Comparison of ENCODE assay signal across 8 cellular contexts in genomic region chr1:202599669-202600431, GRCh38.
DNase-seq lines count a peak whose midpoint lies in the region; ATAC-seq and TF ChIP-seq lines count a peak whose summit lies in the region.

No MANE protein-coding gene starts in this region.

- H3K4me1 Mint-ChIP-seq in activated CD4-positive, alpha-beta T cell treated with anti-CD3 and anti-CD28 coated beads for 36 hours: no peaks in the 10 kb centered on the region
- no peaks in the 10 kb centered on the region for H3K4me1 Mint-ChIP-seq in immature natural killer cell

- H3K27ac ChIP-seq in SJSA1 (no peak overlapping the region), thoracic aorta (peak overlapping the region; percentile 26 to 53)

- no peak overlapping the region for H3K27ac Mint-ChIP-seq in activated CD4-positive, alpha-beta T cell treated with anti-CD3 and anti-CD28 coated beads for 36 hours
- H3K27ac Mint-ChIP-seq in immature natural killer cell: no peak overlapping the region

- H3K4me1 ChIP-seq in SJSA1 (replicated peaks) (peaks cover 15% of the 10 kb centered on the region), thoracic aorta (ENCODE audit: control insufficient read depth in 1 of 2, low read depth in 2 of 2) (peaks cover 0 to 11% of the 10 kb centered on the region in 2 donors)

- H3K36me3 Mint-ChIP-seq in activated CD4-positive, alpha-beta T cell treated with anti-CD3 and anti-CD28 coated beads for 36 hours (ENCODE audit: low read depth): no peaks in the 10 kb centered on the region
- H3K36me3 Mint-ChIP-seq in immature natural killer cell: peaks cover 5 to 37% (median 27%) of the 10 kb centered on the region in 3 donors

- H3K4me3 Mint-ChIP-seq in activated CD4-positive, alpha-beta T cell treated with anti-CD3 and anti-CD28 coated beads for 36 hours: no peak overlapping the region
- no peak overlapping the region for H3K4me3 Mint-ChIP-seq in immature natural killer cell

- peak; percentile 99 for TF ChIP-seq RAD21 in Ishikawa (IDR thresholded peaks at IDR 0.05; ENCODE audit: low read depth)

- H3K27me3 ChIP-seq in SJSA1 (replicated peaks) (no peaks in the 10 kb centered on the region), thoracic aorta (replicated peaks; ENCODE audit: insufficient read depth) (no peaks in the 10 kb centered on the region)

- H3K4me3 ChIP-seq in SJSA1 (no peak overlapping the region), thoracic aorta (no peak overlapping the region)

- no peaks in the 10 kb centered on the region for H3K9me3 ChIP-seq in SJSA1 (replicated peaks)
- no peaks in the 10 kb centered on the region for H3K9me3 ChIP-seq in thoracic aorta

- no peaks in the 10 kb centered on the region for H3K9me3 Mint-ChIP-seq in activated CD4-positive, alpha-beta T cell treated with anti-CD3 and anti-CD28 coated beads for 36 hours (ENCODE audit: low read depth)
- H3K9me3 Mint-ChIP-seq in immature natural killer cell: no peaks in the 10 kb centered on the region

- TF ChIP-seq EP300 in Ishikawa (IDR thresholded peaks at IDR 0.05; ENCODE audit: borderline replicate concordance): no peak

- CTCF ChIA-PET in activated CD4-positive, alpha-beta T cell treated with anti-CD3 and anti-CD28 coated beads for 36 hours (lab: Charles Lee): interaction anchor here (0.7 to 1.3 kb wide), 5 partner anchors 13 to 559 kb away, joined by 3 to 6 read pairs (median 3); no protein-coding TSS in a partner anchor

- peak; percentile 62 for TF ChIP-seq CTCF in thoracic aorta (IDR thresholded peaks at IDR 0.05)

- POLR2A ChIA-PET in activated CD4-positive, alpha-beta T cell treated with anti-CD3 and anti-CD28 coated beads for 36 hours (lab: Charles Lee): no interaction called here

- ATAC-seq in activated CD4-positive, alpha-beta T cell treated with anti-CD3 and anti-CD28 coated beads for 36 hours: peak; percentile 77
- peak; percentile 57 for ATAC-seq in thoracic aorta (ENCODE audit: insufficient number of reproducible peaks, low FRiP score, low read depth)

- H3K27me3 Mint-ChIP-seq in activated CD4-positive, alpha-beta T cell treated with anti-CD3 and anti-CD28 coated beads for 36 hours: no peaks in the 10 kb centered on the region
- peaks cover 0 to 2% (median 1%) of the 10 kb centered on the region in 3 donors for H3K27me3 Mint-ChIP-seq in immature natural killer cell (ENCODE audit: low read depth in 3 of 3)

- H3K36me3 ChIP-seq in SJSA1 (no peaks in the 10 kb centered on the region), thoracic aorta (peaks cover 20% of the 10 kb centered on the region)

- DNase-seq in activated CD4-positive, alpha-beta T cell treated with anti-CD3 and anti-CD28 coated beads for 36 hours: peak; percentile 73
- no peak for DNase-seq in activated CD4-positive, alpha-beta T cell treated with anti-CD3 and anti-CD28 coated beads, Interleukin-2, amount 50 U/mL, for 4 hours
- DNase-seq in SJSA1 (ENCODE audit: low read depth in 1 of 2, low spot score in 2 of 2) (peak; percentile 69 to 83), dermis microvascular lymphatic vessel endothelial cell (ENCODE audit: low read depth in 2 of 2) (peak; percentile 35 to 76), lung microvascular endothelial cell (ENCODE audit: low read depth in 2 of 2) (peak; percentile 79 to 86), thoracic aorta (ENCODE audit: low spot score) (no peak), immature natural killer cell (no peak)

- intact Hi-C loops in activated CD4-positive, alpha-beta T cell treated with anti-CD3 and anti-CD28 coated beads for 36 hours (cut with DNase I, micrococcal nuclease): loop anchor here in 1 of 2 experiments (1.0 to 10.0 kb wide), 2 partner anchors 99 to 135 kb away; no protein-coding TSS in a partner anchor

TF ChIP-seq in Ishikawa, 13 proteins besides CTCF, POLR2A, EP300 and RAD21:
- no peak for TF ChIP-seq USF1 (IDR thresholded peaks at IDR 0.05)
- TF ChIP-seq TCF12 (IDR thresholded peaks at IDR 0.05; ENCODE audit: low read depth): no peak
- TF ChIP-seq EGR1 (IDR thresholded peaks at IDR 0.05): peak; percentile 76

Comparison
In these comparisons a context has a peak if more than half of its experiments do, and no peak if none do; other contexts are left out.
1. DNase-seq: peak in activated CD4-positive, alpha-beta T cell treated with anti-CD3 and anti-CD28 coated beads for 36 hours (single experiment), SJSA1 (2 of 2), dermis microvascular lymphatic vessel endothelial cell (2 of 2) and lung microvascular endothelial cell (2 of 2); none in activated CD4-positive, alpha-beta T cell treated with anti-CD3 and anti-CD28 coated beads, Interleukin-2, amount 50 U/mL, for 4 hours (0 of 2), thoracic aorta (single experiment) and immature natural killer cell (0 of 3).